21 cellular contexts compared by ENCODE assay signal in genomic region chr9:106960238-106960637, GRCh38.
"Had no signal": no experiment of that assay in that cellular context is flagged by ENCODE, and none has a peak within 500 bp of the region (broad histone marks: within the 10 kb centered on the region; RNA-seq: fewer than 3 reads in every experiment).

No MANE protein-coding gene starts in this region.

- H3K27ac ChIP-seq: ascending aorta, gastroesophageal sphincter, hepatocyte, suprapubic skin, tibial artery had no signal

- DNase-seq: activated CD4-positive, alpha-beta T cell treated with anti-CD3 and anti-CD28 coated beads for 48 hours; activated CD4-positive, alpha-beta T cell treated with anti-CD3 and anti-CD28 coated beads, Interleukin-2, amount 50 U/mL, for 48 hours; activated CD8-positive, alpha-beta memory T cell treated with anti-CD3 and anti-CD28 coated beads for 24 hours; activated effector memory CD4-positive, alpha-beta T cell treated with Interleukin-2 at 50 U/mL for 16 hours; activated naive CD4-positive, alpha-beta T cell treated with anti-CD3 and anti-CD28 coated beads for 36 hours; activated naive CD8-positive, alpha-beta T cell treated with anti-CD3 and anti-CD28 coated beads, Interleukin-2, amount 10 ng/mL, durations not matched to agents 7 days and 5 days; cortex of kidney; natural killer cell; right cardiac atrium; stimulated activated CD4-positive, alpha-beta T cell treated with anti-CD3 and anti-CD28 coated beads, Interleukin-15, amount 100 ng/mL, for 24 hours; stimulated activated CD4-positive, alpha-beta T cell treated with anti-CD3 and anti-CD28 coated beads, Interleukin-2, amount 100 ng/mL, for 24 hours; stimulated activated naive CD4-positive, alpha-beta T cell; T-helper 1 cell; tibial artery had no signal

- H3K27me3 Mint-ChIP-seq: brain had no signal

- H3K36me3 Mint-ChIP-seq: memory B cell, natural killer cell had no signal

- H3K4me3 Mint-ChIP-seq: activated naive CD4-positive, alpha-beta T cell treated with anti-CD3 and anti-CD28 coated beads for 36 hours; activated naive CD8-positive, alpha-beta T cell treated with anti-CD3 and anti-CD28 coated beads, Interleukin-2, amount 10 ng/mL, durations not matched to agents 7 days and 5 days; brain; memory B cell; natural killer cell; T-helper 2 cell treated with Interferon-gamma antibody and Interleukin-4, amounts not matched to agents 5 μg/mL and 100 μg/mL, for 36 hours had no signal

- H3K9me3 ChIP-seq: ascending aorta, gastroesophageal sphincter, suprapubic skin, tibial artery had no signal

- H3K9me3 Mint-ChIP-seq: activated naive CD4-positive, alpha-beta T cell treated with anti-CD3 and anti-CD28 coated beads for 36 hours; brain; T-helper 2 cell treated with Interferon-gamma antibody and Interleukin-4, amounts not matched to agents 5 μg/mL and 100 μg/mL, for 36 hours had no signal

- H3K27ac Mint-ChIP-seq: activated naive CD4-positive, alpha-beta T cell treated with anti-CD3 and anti-CD28 coated beads for 36 hours; activated naive CD8-positive, alpha-beta T cell treated with anti-CD3 and anti-CD28 coated beads, Interleukin-2, amount 10 ng/mL, durations not matched to agents 7 days and 5 days; memory B cell; natural killer cell; T-helper 2 cell treated with Interferon-gamma antibody and Interleukin-4, amounts not matched to agents 5 μg/mL and 100 μg/mL, for 36 hours had no signal

- H3K4me1 Mint-ChIP-seq: memory B cell had no signal

- H3K36me3 ChIP-seq: ascending aorta, tibial artery had no signal

- H3K4me1 ChIP-seq: ascending aorta, suprapubic skin, tibial artery had no signal

- H3K4me3 ChIP-seq: ascending aorta, gastroesophageal sphincter, hepatocyte, suprapubic skin, tibial artery had no signal

- H3K27me3 ChIP-seq: ascending aorta, gastroesophageal sphincter, hepatocyte, suprapubic skin, tibial artery had no signal
